ENCODE assay signal across 18 cellular contexts in the genomic region with DNA sequence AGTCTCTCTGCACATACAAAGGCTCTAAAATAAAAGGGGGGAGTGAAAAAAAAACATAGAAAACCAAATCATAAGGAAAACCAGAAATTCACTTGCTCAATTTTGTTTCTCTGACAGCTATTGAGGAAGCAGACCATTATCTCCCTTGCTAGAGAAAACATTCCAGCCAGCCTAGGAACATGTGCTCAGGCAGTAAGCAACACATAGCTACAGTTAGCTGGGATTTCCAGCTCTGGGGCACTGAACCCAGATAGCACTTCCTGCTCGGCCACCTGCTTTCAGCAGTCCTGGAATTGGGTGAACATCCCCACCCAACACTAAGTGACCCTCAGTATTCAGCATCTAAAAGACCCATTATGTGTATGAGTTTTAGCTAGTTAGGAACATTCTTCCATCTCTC.
DNase-seq lines count a peak whose midpoint lies in the region; ATAC-seq and TF ChIP-seq lines count a peak whose summit lies in the region.
"Had no signal": no experiment of that assay in that cellular context is flagged by ENCODE, and none has a peak within 500 bp of the region (broad histone marks: within the 10 kb centered on the region; RNA-seq: fewer than 3 reads in every experiment).

No MANE protein-coding gene starts in this region.

- peaks cover 13% of the 10 kb centered on the region for H3K4me1 ChIP-seq in GM23338 (ENCODE audit: insufficient read depth)
- peaks cover 6% of the 10 kb centered on the region; the same call in 1 of the 2 replicates for H3K4me1 ChIP-seq in GM23248 (ENCODE audit: insufficient read depth)

- WGBS in GM23248 (ENCODE audit: low coverage in 1 of 2, low lambda C conversion rate in 2 of 2, missing lambda C conversion rate in 2 of 2), 2 experiments, result 13 to 17% methylated on average over 1 of the region's 1 CpG

- H3K9me3 ChIP-seq in GM23248 (ENCODE audit: low read depth), result no peaks in the 10 kb centered on the region
- H3K9me3 ChIP-seq: heart right ventricle had no signal

- ATAC-seq in GM23338 (peak; percentile 58), GM18858 (IDR thresholded peaks at IDR 0.05; ENCODE audit: unreplicated experiment) (no peak)
- ATAC-seq: activated naive CD4-positive, alpha-beta T cell treated with anti-CD3 and anti-CD28 coated beads, Interleukin-2, amount 50 U/mL, for 72 hours; T-cell had no signal

- H3K27me3 ChIP-seq in GM23338 (ENCODE audit: insufficient read depth) (no peaks in the 10 kb centered on the region), GM23248 (replicated peaks; ENCODE audit: insufficient read depth) (no peaks in the 10 kb centered on the region)
- H3K27me3 ChIP-seq: brain microvascular endothelial cell, heart right ventricle had no signal

- H3K9me3 Mint-ChIP-seq in GM23338 (no peaks in the 10 kb centered on the region), nephron progenitor cell (no peaks in the 10 kb centered on the region)
- H3K9me3 Mint-ChIP-seq: activated naive CD4-positive, alpha-beta T cell treated with anti-CD3 and anti-CD28 coated beads, Interleukin-2, amount 50 U/mL, for 72 hours; mesothelial cell of epicardium; T-cell had no signal

- H3K79me2 ChIP-seq in GM23338 (replicated peaks; ENCODE audit: insufficient read depth) (peaks cover 80% of the 10 kb centered on the region), GM23248 (ENCODE audit: insufficient read depth) (no peaks in the 10 kb centered on the region)

- TF ChIP-seq CTCF in GM23338 (conservative IDR thresholded peaks at IDR 0.05; ENCODE audit: low read depth in 2 of 2) (no peak), nephron progenitor cell (IDR thresholded peaks at IDR 0.05) (no peak)

- no peaks in the 10 kb centered on the region for H3K27me3 Mint-ChIP-seq in GM23338 (ENCODE audit: insufficient read depth, low read depth, poor library complexity)
- no peaks in the 10 kb centered on the region for H3K27me3 Mint-ChIP-seq in nephron progenitor cell (ENCODE audit: low read depth, poor library complexity)

- no peaks in the 10 kb centered on the region for H3K9me2 ChIP-seq in GM23338 (ENCODE audit: insufficient read depth)
- no peaks in the 10 kb centered on the region for H3K9me2 ChIP-seq in GM23248 (ENCODE audit: insufficient read depth)

- H3K36me3 Mint-ChIP-seq in GM23338 (ENCODE audit: low read depth) (peaks cover 33% of the 10 kb centered on the region; the same call in 2 of the 3 replicates), nephron progenitor cell (ENCODE audit: low read depth) (peaks cover 27% of the 10 kb centered on the region)
- H3K36me3 Mint-ChIP-seq: activated naive CD4-positive, alpha-beta T cell treated with anti-CD3 and anti-CD28 coated beads, Interleukin-2, amount 50 U/mL, for 72 hours; T-cell had no signal

- H3K4me2 ChIP-seq in GM23338, result no peak overlapping the region
- no peak overlapping the region for H3K4me2 ChIP-seq in GM23248 (ENCODE audit: unreplicated experiment)

- H3K4me3 Mint-ChIP-seq in GM23338, result no peak overlapping the region
- H3K4me3 Mint-ChIP-seq in nephron progenitor cell, result no peak overlapping the region
- H3K4me3 Mint-ChIP-seq: mesothelial cell of epicardium, T-cell had no signal

- in situ Hi-C loops in KBM-7 (cut with MboI; ENCODE audit: low pct_unique_long_range_greater_than_20kb, low sequenced_read_pairs) (no loop called here), GM23248 (cut with MboI) (no loop called here)

- H3K27ac ChIP-seq in GM23338 (ENCODE audit: low read depth), result no peak overlapping the region
- H3K27ac ChIP-seq in cingulate gyrus (ENCODE audit: low read depth, low read length), result peak overlapping the region; percentile 70
- no peak overlapping the region for H3K27ac ChIP-seq in GM23248
- H3K27ac ChIP-seq: brain microvascular endothelial cell, RWPE1 had no signal

- H3K4me3 ChIP-seq in GM23338 (no peak overlapping the region), GM23248 (no peak overlapping the region)
- H3K4me3 ChIP-seq: heart right ventricle had no signal

- DNase-seq in GM23338 (ENCODE audit: low spot score), result peak; percentile 29
- DNase-seq in NCI-H69 (lab: John Stamatoyannopoulos, UW), result peak; percentile 18
- no peak for DNase-seq in nephron progenitor cell
- DNase-seq in KBM-7, result no peak
- DNase-seq in GM23248, result no peak
- no peak for DNase-seq in GDM1 (lab: John Stamatoyannopoulos, UW)
- DNase-seq: activated CD4-positive, alpha-beta T cell treated with anti-CD3 and anti-CD28 coated beads, Interleukin-2, amount 50 U/mL, for 4 hours; brain microvascular endothelial cell; heart right ventricle; MV-4-11; NCI-H748 treated with DMSO at 0.1 percent for 48 hours; stimulated activated CD4-positive, alpha-beta T cell treated with anti-CD3 and anti-CD28 coated beads, Interleukin-2, amount 100 ng/mL, for 48 hours; T-cell had no signal

- no peak overlapping the region for H3K9ac ChIP-seq in GM23248

- H3F3A ChIP-seq in GM23338 (replicated peaks; ENCODE audit: low read depth) (no peaks in the 10 kb centered on the region), GM23248 (ENCODE audit: insufficient read depth) (no peaks in the 10 kb centered on the region)

- H3K4me1 Mint-ChIP-seq in GM23338 (peaks cover 36% of the 10 kb centered on the region; the same call in 2 of the 3 replicates), nephron progenitor cell (peaks cover 27% of the 10 kb centered on the region)

- peak overlapping the region; percentile 57 for H3K27ac Mint-ChIP-seq in GM23338
- H3K27ac Mint-ChIP-seq in nephron progenitor cell, result peak overlapping the region; percentile 82
- H3K27ac Mint-ChIP-seq: activated naive CD4-positive, alpha-beta T cell treated with anti-CD3 and anti-CD28 coated beads, Interleukin-2, amount 50 U/mL, for 72 hours; mesothelial cell of epicardium; T-cell had no signal

- H4K20me1 ChIP-seq in GM23338 (replicated peaks; ENCODE audit: insufficient read depth) (no peaks in the 10 kb centered on the region; the same call in none of the 2 replicates), GM23248 (ENCODE audit: insufficient read depth) (no peaks in the 10 kb centered on the region)

- H3K36me3 ChIP-seq in GM23338 (ENCODE audit: insufficient read depth), result no peaks in the 10 kb centered on the region
- H3K36me3 ChIP-seq in GM23248 (ENCODE audit: low read depth), result no peaks in the 10 kb centered on the region
- H3K36me3 ChIP-seq: brain microvascular endothelial cell had no signal

- no peak overlapping the region for H2AFZ ChIP-seq in GM23338
- H2AFZ ChIP-seq in GM23248, result no peak overlapping the region

TF ChIP-seq in GM23338, 12 proteins besides CTCF, POLR2A, EP300 and RAD21 (continues in another document):
- TF ChIP-seq, protein P1, sequence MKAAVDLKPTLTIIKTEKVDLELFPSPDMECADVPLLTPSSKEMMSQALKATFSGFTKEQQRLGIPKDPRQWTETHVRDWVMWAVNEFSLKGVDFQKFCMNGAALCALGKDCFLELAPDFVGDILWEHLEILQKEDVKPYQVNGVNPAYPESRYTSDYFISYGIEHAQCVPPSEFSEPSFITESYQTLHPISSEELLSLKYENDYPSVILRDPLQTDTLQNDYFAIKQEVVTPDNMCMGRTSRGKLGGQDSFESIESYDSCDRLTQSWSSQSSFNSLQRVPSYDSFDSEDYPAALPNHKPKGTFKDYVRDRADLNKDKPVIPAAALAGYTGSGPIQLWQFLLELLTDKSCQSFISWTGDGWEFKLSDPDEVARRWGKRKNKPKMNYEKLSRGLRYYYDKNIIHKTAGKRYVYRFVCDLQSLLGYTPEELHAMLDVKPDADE (IDR thresholded peaks at IDR 0.05), result no peak
- no peak for TF ChIP-seq STAT1 (IDR thresholded peaks at IDR 0.05; ENCODE audit: unreplicated experiment)
- no peak for TF ChIP-seq JUNB (IDR thresholded peaks at IDR 0.05; ENCODE audit: unreplicated experiment)
- TF ChIP-seq, protein P2, sequence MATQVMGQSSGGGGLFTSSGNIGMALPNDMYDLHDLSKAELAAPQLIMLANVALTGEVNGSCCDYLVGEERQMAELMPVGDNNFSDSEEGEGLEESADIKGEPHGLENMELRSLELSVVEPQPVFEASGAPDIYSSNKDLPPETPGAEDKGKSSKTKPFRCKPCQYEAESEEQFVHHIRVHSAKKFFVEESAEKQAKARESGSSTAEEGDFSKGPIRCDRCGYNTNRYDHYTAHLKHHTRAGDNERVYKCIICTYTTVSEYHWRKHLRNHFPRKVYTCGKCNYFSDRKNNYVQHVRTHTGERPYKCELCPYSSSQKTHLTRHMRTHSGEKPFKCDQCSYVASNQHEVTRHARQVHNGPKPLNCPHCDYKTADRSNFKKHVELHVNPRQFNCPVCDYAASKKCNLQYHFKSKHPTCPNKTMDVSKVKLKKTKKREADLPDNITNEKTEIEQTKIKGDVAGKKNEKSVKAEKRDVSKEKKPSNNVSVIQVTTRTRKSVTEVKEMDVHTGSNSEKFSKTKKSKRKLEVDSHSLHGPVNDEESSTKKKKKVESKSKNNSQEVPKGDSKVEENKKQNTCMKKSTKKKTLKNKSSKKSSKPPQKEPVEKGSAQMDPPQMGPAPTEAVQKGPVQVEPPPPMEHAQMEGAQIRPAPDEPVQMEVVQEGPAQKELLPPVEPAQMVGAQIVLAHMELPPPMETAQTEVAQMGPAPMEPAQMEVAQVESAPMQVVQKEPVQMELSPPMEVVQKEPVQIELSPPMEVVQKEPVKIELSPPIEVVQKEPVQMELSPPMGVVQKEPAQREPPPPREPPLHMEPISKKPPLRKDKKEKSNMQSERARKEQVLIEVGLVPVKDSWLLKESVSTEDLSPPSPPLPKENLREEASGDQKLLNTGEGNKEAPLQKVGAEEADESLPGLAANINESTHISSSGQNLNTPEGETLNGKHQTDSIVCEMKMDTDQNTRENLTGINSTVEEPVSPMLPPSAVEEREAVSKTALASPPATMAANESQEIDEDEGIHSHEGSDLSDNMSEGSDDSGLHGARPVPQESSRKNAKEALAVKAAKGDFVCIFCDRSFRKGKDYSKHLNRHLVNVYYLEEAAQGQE (IDR thresholded peaks at IDR 0.05; ENCODE audit: unreplicated experiment), result no peak
- TF ChIP-seq CREB1 (CRISPR knock-in tag; IDR thresholded peaks at IDR 0.05; ENCODE audit: low read depth), result no peak
- no peak for TF ChIP-seq EZH2 (IDR thresholded peaks at IDR 0.05; ENCODE audit: low read depth, unreplicated experiment)
- no peak for TF ChIP-seq ZNF331 (CRISPR knock-in tag; IDR thresholded peaks at IDR 0.05; ENCODE audit: low read depth)
- TF ChIP-seq POLR2AphosphoS5 (IDR thresholded peaks at IDR 0.05; ENCODE audit: low read depth), result no peak

Comparison
In these comparisons a context has a peak if more than half of its experiments do, and no peak if none do; other contexts are left out.
1. DNase-seq: peak in GM23338 (single experiment) and NCI-H69 (single experiment); none in nephron progenitor cell (single experiment), KBM-7 (single experiment), GM23248 (single experiment) and GDM1 (single experiment).